12 cellular contexts compared by ENCODE assay signal in the genomic region with DNA sequence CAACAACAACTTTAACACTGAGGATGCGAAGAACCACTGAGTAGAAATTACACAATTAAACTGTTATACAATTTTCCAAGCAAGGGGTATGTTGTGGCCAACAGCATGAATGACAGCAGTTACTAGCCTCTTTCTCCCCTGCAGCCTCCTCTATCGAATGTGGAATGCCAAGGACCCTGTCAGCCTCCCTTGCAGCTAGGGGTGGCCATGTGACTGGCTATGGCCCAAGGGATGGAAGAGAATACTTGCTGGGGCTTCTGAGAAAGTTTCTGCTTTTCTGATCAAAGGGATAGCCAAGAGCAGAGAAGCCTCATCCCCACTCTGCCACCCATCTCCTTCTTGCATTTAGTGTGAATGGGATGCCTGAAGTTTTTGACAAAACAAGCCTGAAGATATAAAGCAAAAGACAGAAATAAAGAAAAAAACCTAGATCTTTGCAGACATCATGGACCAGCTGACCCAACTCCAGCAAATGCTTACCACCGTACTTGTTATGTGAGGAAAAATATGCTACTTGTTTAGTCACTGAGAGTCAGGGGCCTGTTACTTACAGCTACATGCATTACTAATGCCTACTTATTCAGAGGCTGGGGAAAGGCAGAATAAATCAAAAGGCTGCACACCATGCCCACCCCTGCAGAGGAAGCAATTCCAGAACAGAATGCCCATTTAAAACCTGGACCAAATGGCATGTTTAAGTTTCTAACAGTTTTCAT. TPM values are rescaled to one million over a fixed set of nuclear protein-coding genes. Genes with fewer than 3 reads are reported as not detected.
DNase-seq lines count a peak whose midpoint lies in the region; ATAC-seq, FAIRE-seq and TF ChIP-seq lines count a peak whose summit lies in the region.
"Had no signal": no experiment of that assay in that cellular context is flagged by ENCODE, and none has a peak within 500 bp of the region (broad histone marks: within the 10 kb centered on the region; RNA-seq: fewer than 3 reads in every experiment).

No MANE protein-coding gene starts in this region.

- H3K4me3 ChIP-seq in IMR-90 (ENCODE audit: insufficient read depth, low read depth, low read length), result no peak overlapping the region
- no peak overlapping the region for H3K4me3 ChIP-seq in K562
- H3K4me3 ChIP-seq in sigmoid colon, result no peak overlapping the region
- no peak overlapping the region for H3K4me3 ChIP-seq in effector memory CD4-positive, alpha-beta T cell (ENCODE audit: insufficient read depth, low read depth, low read length, poor library complexity, severe bottlenecking)
- H3K4me3 ChIP-seq: A549, GM23248 had no signal

- H3K79me2 ChIP-seq in K562 (ENCODE audit: control insufficient read depth, insufficient read depth, low read length), result no peaks in the 10 kb centered on the region

- CTCF ChIA-PET in IMR-90 (lab: Yijun Ruan, JAX), result no interaction called here
- CTCF ChIA-PET in K562 (lab: Yijun Ruan, JAX; ENCODE audit: low intra/inter-chr PET ratio), result no interaction called here

- no peak overlapping the region for H2BK20ac ChIP-seq in IMR-90 (ENCODE audit: low read depth, low read length)

- H2AFZ ChIP-seq in IMR-90 (replicated peaks; ENCODE audit: low read length, poor library complexity) (no peak overlapping the region), K562 (ENCODE audit: low read depth, low read length) (no peak overlapping the region)
- H2AFZ ChIP-seq: GM23248 had no signal

- H3K9me3 ChIP-seq in IMR-90 (ENCODE audit: control insufficient read depth, insufficient read depth, low read length) (no peaks in the 10 kb centered on the region; the same call in 1 of the 2 replicates), K562 (replicated peaks; ENCODE audit: control insufficient read depth, insufficient read depth, low read depth, low read length) (peaks cover 9% of the 10 kb centered on the region), sigmoid colon (peaks cover 0 to 9% (median 1%) of the 10 kb centered on the region in 4 donors)
- H3K9me3 ChIP-seq in effector memory CD4-positive, alpha-beta T cell (ENCODE audit: control insufficient read depth, low read length), result no peaks in the 10 kb centered on the region

- H2AK5ac ChIP-seq in IMR-90 (ENCODE audit: low read depth, low read length), result no peak overlapping the region

- H4K8ac ChIP-seq in IMR-90 (ENCODE audit: low read depth in 2 of 2, low read length in 2 of 2), result no peak overlapping the region

- no peak overlapping the region for H3K4ac ChIP-seq in IMR-90 (ENCODE audit: low read depth, low read length)

- H3K4me2 ChIP-seq in IMR-90 (ENCODE audit: low read depth, low read length) (no peak overlapping the region), K562 (ENCODE audit: insufficient read depth, low read length) (no peak overlapping the region)
- H3K4me2 ChIP-seq: A549 had no signal

- no peak for FAIRE-seq in K562 (lab: Jason Lieb, UNC)
- FAIRE-seq: A549 had no signal

- no peak overlapping the region for H2BK15ac ChIP-seq in IMR-90 (ENCODE audit: low read depth, low read length)

- no peak overlapping the region for H4K5ac ChIP-seq in IMR-90 (ENCODE audit: low read depth, low read length)

- H2BK120ac ChIP-seq in IMR-90 (ENCODE audit: low read depth, low read length), result no peak overlapping the region

- no peaks in the 10 kb centered on the region for H3K27me3 ChIP-seq in IMR-90 (ENCODE audit: control insufficient read depth, insufficient read depth, low read length)
- H3K27me3 ChIP-seq in K562 (ENCODE audit: control insufficient read depth in 2 of 2, insufficient read depth in 2 of 2, low read length in 2 of 2), result no peaks in the 10 kb centered on the region
- no peaks in the 10 kb centered on the region for H3K27me3 ChIP-seq in sigmoid colon
- H3K27me3 ChIP-seq in effector memory CD4-positive, alpha-beta T cell (replicated peaks; ENCODE audit: control insufficient read depth, insufficient read depth, low read length, poor library complexity, severe bottlenecking), result no peaks in the 10 kb centered on the region

- intact Hi-C loops in IMR-90 (cut with micrococcal nuclease), result no loop called here
- intact Hi-C loops in K562 (cut with micrococcal nuclease), result no loop called here
- intact Hi-C loops in sigmoid colon (cut with DNase I), result no loop called here

- H3K18ac ChIP-seq in IMR-90 (ENCODE audit: low read depth, low read length), result no peak overlapping the region; the same call in 1 of the 2 replicates

- TF ChIP-seq CTCF in IMR-90 (conservative IDR thresholded peaks at IDR 0.05; ENCODE audit: low read depth, low read length) (no peak), K562 (IDR thresholded peaks at IDR 0.05 in 2 of 3, conservative IDR thresholded peaks at IDR 0.05 in 1 of 3; ENCODE audit: insufficient read depth in 2 of 3, low read depth in 1 of 3, low read length in 3 of 3) (no peak), sigmoid colon (IDR thresholded peaks at IDR 0.05) (no peak)

- dilution Hi-C loops in IMR-90 (cut with HindIII; ENCODE audit: low sequenced_read_pairs, unreplicated experiment), result no loop called here

- H3K14ac ChIP-seq in IMR-90 (replicated peaks; ENCODE audit: low read depth, low read length), result no peak overlapping the region

- H4K20me1 ChIP-seq in IMR-90 (ENCODE audit: insufficient read depth, low read length) (no peaks in the 10 kb centered on the region), K562 (replicated peaks; ENCODE audit: control insufficient read depth, insufficient read depth, low read length) (no peaks in the 10 kb centered on the region)

- no peak overlapping the region for H4K91ac ChIP-seq in IMR-90 (ENCODE audit: insufficient read depth, low read depth, low read length)

- no peak overlapping the region for H2BK5ac ChIP-seq in IMR-90 (ENCODE audit: low read depth, low read length, poor library complexity, severe bottlenecking)

- H3K9ac ChIP-seq in IMR-90 (ENCODE audit: low read depth, low read length), result no peak overlapping the region
- H3K9ac ChIP-seq in K562 (ENCODE audit: insufficient read depth in 1 of 2, low read depth in 2 of 2, low read length in 2 of 2), result no peak overlapping the region
- H3K9ac ChIP-seq: GM23248 had no signal

- TF ChIP-seq EP300 in K562 (IDR thresholded peaks at IDR 0.05; ENCODE audit: low read length), result no peak
- no peak for TF ChIP-seq EP300 in sigmoid colon (IDR thresholded peaks at IDR 0.05)

- no peak for DNase-seq in IMR-90
- DNase-seq in K562 (ENCODE audit: extremely low read depth in 1 of 4, low spot score in 3 of 4), result no peak
- DNase-seq in iris pigment epithelial cell (ENCODE audit: low read depth), result peak; percentile 10
- peak; percentile 6 for DNase-seq in sigmoid colon
- no peak for DNase-seq in effector memory CD4-positive, alpha-beta T cell
- DNase-seq: DMS53, GF-D8, GM23248, H7 had no signal

- no peak for TF ChIP-seq RAD21 in IMR-90 (IDR thresholded peaks at IDR 0.05; ENCODE audit: low read length)
- TF ChIP-seq RAD21 in K562 (CRISPR knock-in tag; conservative IDR thresholded peaks at IDR 0.05 in 1 of 2, IDR thresholded peaks at IDR 0.05 in 1 of 2), result no peak

- H3K27ac ChIP-seq in IMR-90 (ENCODE audit: insufficient read depth, low read length) (peak overlapping the region; percentile 20; the same call in 1 of the 2 replicates), K562 (ENCODE audit: extremely low read depth, low read depth, low read length) (no peak overlapping the region), sigmoid colon (no peak overlapping the region)
- no peak overlapping the region for H3K27ac ChIP-seq in effector memory CD4-positive, alpha-beta T cell (ENCODE audit: insufficient read depth, low read length, poor library complexity, severe bottlenecking)
- H3K27ac ChIP-seq: A549, GM23248 had no signal

- peak; percentile 28; the same call in 1 of the 2 replicates for ATAC-seq in IMR-90 (ENCODE audit: low read depth)
- no peak for ATAC-seq in K562
- ATAC-seq in GM19395 (IDR thresholded peaks at IDR 0.05; ENCODE audit: unreplicated experiment), result no peak
- ATAC-seq in HG03039 (IDR thresholded peaks at IDR 0.05; ENCODE audit: unreplicated experiment), result no peak
- ATAC-seq: A549 had no signal

- H3K4me1 ChIP-seq in IMR-90 (ENCODE audit: control insufficient read depth, insufficient read depth, low read length), result no peaks in the 10 kb centered on the region; the same call in 1 of the 2 replicates
- 0 out of 5 replicates have a peak, but pooled peaks cover 0 to 3% of the 10 kb centered on the region in 2 experiments for H3K4me1 ChIP-seq in K562 (replicated peaks in 1 of 2; ENCODE audit: control insufficient read depth in 2 of 2, insufficient read depth in 2 of 2, low read length in 2 of 2)
- H3K4me1 ChIP-seq in sigmoid colon, result peaks cover 0 to 38% (median 31%) of the 10 kb centered on the region in 4 donors
- H3K4me1 ChIP-seq in effector memory CD4-positive, alpha-beta T cell (ENCODE audit: control insufficient read depth, insufficient read depth, low read length, poor library complexity, severe bottlenecking), result no peaks in the 10 kb centered on the region
- H3K4me1 ChIP-seq: A549 had no signal

- no peak overlapping the region for H3K23ac ChIP-seq in IMR-90 (ENCODE audit: low read depth, low read length)

- WGBS in IMR-90 (ENCODE audit: extremely low coverage in 2 of 2, insufficient read length in 1 of 2), 2 experiments, result no CpG with 5 or more reads among the region's 3 CpGs
- WGBS in K562 (ENCODE audit: insufficient coverage, low coverage, missing lambda C conversion rate), result 100% methylated on average over 3 of the region's 3 CpGs
- WGBS in sigmoid colon, 2 donors, result 91 to 96% methylated on average over 3 of the region's 3 CpGs

- TF ChIP-seq POLR2A in IMR-90 (IDR thresholded peaks at IDR 0.05; ENCODE audit: low read depth, low read length) (no peak), K562 (conservative IDR thresholded peaks at IDR 0.05) (no peak), sigmoid colon (IDR thresholded peaks at IDR 0.05) (no peak)

- POLR2A ChIA-PET in IMR-90 (lab: Charles Lee; ENCODE audit: unreplicated experiment) (no interaction called here), K562 (lab: Yijun Ruan, JAX) (no interaction called here)

- in situ Hi-C loops in IMR-90 (cut with MboI; ENCODE audit: low sequenced_read_pairs), result no loop called here
- in situ Hi-C loops in K562 (cut with MboI), result no loop called here

- no peaks in the 10 kb centered on the region; the same call in 1 of the 2 replicates for H3K9me1 ChIP-seq in IMR-90 (ENCODE audit: insufficient read depth, low read length)
- no peaks in the 10 kb centered on the region for H3K9me1 ChIP-seq in K562 (ENCODE audit: control insufficient read depth, insufficient read depth, low read length)

- BruUV-seq in IMR-90 (replicated peaks; lab: Mats Ljungman, UMichigan) (no TSS peak), K562 (replicated peaks; lab: Mats Ljungman, UMichigan) (no TSS peak)

- H2AK9ac ChIP-seq in IMR-90 (replicated peaks; ENCODE audit: low read depth, low read length, poor library complexity), result no peak overlapping the region

- H3K36me3 ChIP-seq in IMR-90 (ENCODE audit: control insufficient read depth, insufficient read depth, low read length) (peaks cover 25% of the 10 kb centered on the region), K562 (ENCODE audit: control insufficient read depth, insufficient read depth, low read length) (peaks cover 49% of the 10 kb centered on the region), sigmoid colon (peaks cover 1 to 31% (median 3%) of the 10 kb centered on the region in 4 donors)
- peaks cover 42% of the 10 kb centered on the region for H3K36me3 ChIP-seq in effector memory CD4-positive, alpha-beta T cell (ENCODE audit: control insufficient read depth, insufficient read depth, low read length)

- H3K79me1 ChIP-seq in IMR-90 (ENCODE audit: low read depth in 1 of 2, low read length in 2 of 2), result peaks cover 0 to 16% of the 10 kb centered on the region in 2 experiments; a peak in 2 of 4 replicates

- H3K56ac ChIP-seq in IMR-90 (ENCODE audit: extremely low read depth, insufficient read depth, low read length), result no peak overlapping the region

RNA-seq across cellular contexts. Expression of gene DCTD, which starts 32.0 kb away (rescaled TPM):
- total RNA-seq in IMR-90 (2012; rRNA removed), result 84.2 and 90.3 TPM in 2 replicates
- 113 and 127 TPM in 2 replicates for polyA plus RNA-seq in IMR-90 (2012; rRNA removed)
- polyA plus RNA-seq in IMR-90 (2012; cell fraction: cytosol; rRNA removed), result 99.3 and 108 TPM in 2 replicates
- polyA plus RNA-seq in IMR-90 (2012; cell fraction: nucleus; rRNA removed; ENCODE audit: low replicate concordance), result 122 and 215 TPM in 2 replicates
- total RNA-seq in K562 (2011; cell fraction: chromatin; rRNA removed; ENCODE audit: low replicate concordance), result 102 and 114 TPM in 2 replicates
- 84.7 and 95.4 TPM in 2 replicates for total RNA-seq in K562 (2011; cell fraction: nucleolus; rRNA removed)
- total RNA-seq in K562 (2011; cell fraction: nucleoplasm; rRNA removed), result 123 and 174 TPM in 2 replicates
- total RNA-seq in K562 (2014; rRNA removed), result 54.8 and 63.8 TPM in 2 replicates
- total RNA-seq in K562 (2014; rRNA removed; fragmentation: Illumina TruSeq; extraction: Trizol), result 71.6 and 81.9 TPM in 2 replicates
- 75.1 and 76.5 TPM in 2 replicates for total RNA-seq in K562 (2015; rRNA removed; fragmentation: Illumina TruSeq; extraction: Trizol)
- total RNA-seq in K562 (2021), result 93.7 and 101 TPM in 2 replicates
- 113 and 114 TPM in 2 replicates for polyA plus RNA-seq in K562 (2011; rRNA removed)
- polyA plus RNA-seq in K562 (2011; cell fraction: cytosol; rRNA removed), result 83.1 and 112 TPM in 2 replicates
- 148 and 169 TPM in 2 replicates for polyA plus RNA-seq in K562 (2011; cell fraction: nucleus; rRNA removed)
- 77.9 and 94.5 TPM in 2 replicates for polyA plus RNA-seq in K562 (2012)
- 94.6 and 99.4 TPM in 2 replicates for polyA plus RNA-seq in K562 (2014; fragmentation: Illumina TruSeq; extraction: Trizol)
- polyA plus RNA-seq in K562 (2014; fragmentation: Nextera tagmentation; extraction: Ambion mirVana), result 10 to 100 TPM; 38.7 to 51.8 TPM
- 80.0 and 81.8 TPM in 2 replicates for polyA plus RNA-seq in K562 (2014; rRNA removed)
- polyA minus RNA-seq in K562 (2011; rRNA and poly(A)+ RNA removed), result 128 and 153 TPM in 2 replicates
- polyA minus RNA-seq in K562 (2011; cell fraction: cytosol; rRNA and poly(A)+ RNA removed), result 40.1 and 42.8 TPM in 2 replicates
- polyA minus RNA-seq in K562 (2011; cell fraction: nucleus; rRNA and poly(A)+ RNA removed), result 45.5 and 68.2 TPM in 2 replicates
- 10 to 100 TPM; 35.2 to 48.2 (median 40.9) TPM for total RNA-seq in sigmoid colon
- polyA plus RNA-seq in sigmoid colon, result 10 to 100 TPM; 33.3 to 54.9 (median 34.2) TPM

Comparison
In these comparisons a context has a peak if more than half of its experiments do, and no peak if none do; other contexts are left out.
1. DNase-seq: peak in iris pigment epithelial cell (single experiment) and sigmoid colon (single experiment); none in IMR-90 (single experiment), K562 (0 of 4) and effector memory CD4-positive, alpha-beta T cell (0 of 3).